24 cellular contexts compared by ENCODE assay signal in the genomic region with DNA sequence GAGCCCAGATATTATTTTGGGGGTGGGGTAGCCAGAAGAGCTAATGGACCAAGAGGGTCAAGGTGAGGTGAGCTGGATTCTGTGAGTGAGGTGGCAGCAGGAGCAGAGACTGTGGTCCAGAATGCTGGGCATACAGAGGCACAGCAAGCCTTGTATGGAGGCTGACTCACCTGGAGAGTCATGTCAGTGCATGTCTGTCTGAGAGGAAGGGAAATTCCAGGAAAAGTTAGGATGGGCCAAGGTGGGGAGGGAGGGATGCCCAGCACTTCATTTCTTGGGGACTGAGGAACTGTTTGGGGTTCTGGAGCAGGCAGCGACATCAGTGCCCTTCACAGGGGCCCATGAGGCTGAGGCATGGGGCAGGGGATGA. TPM values are rescaled to one million over a fixed set of nuclear protein-coding genes. Genes with fewer than 3 reads are reported as not detected.
DNase-seq lines count a peak whose midpoint lies in the region; ATAC-seq, FAIRE-seq and TF ChIP-seq lines count a peak whose summit lies in the region.
"Had no signal": no experiment of that assay in that cellular context is flagged by ENCODE, and none has a peak within 500 bp of the region (broad histone marks: within the 10 kb centered on the region; RNA-seq: fewer than 3 reads in every experiment).

No MANE protein-coding gene starts in this region.

- H3K4me1 ChIP-seq in A549: peaks cover 18% of the 10 kb centered on the region
- H3K4me1 ChIP-seq in RWPE2 (ENCODE audit: insufficient read depth, poor library complexity, severe bottlenecking): peaks cover 22% of the 10 kb centered on the region
- H3K4me1 ChIP-seq in esophagus squamous epithelium: peaks cover 11 to 43% (median 33%) of the 10 kb centered on the region in 3 donors
- H3K4me1 ChIP-seq in SJCRH30: no peaks in the 10 kb centered on the region

- H3K27ac ChIP-seq in A549 (peak overlapping the region; percentile 25 to 53; a peak in 3 of 6 replicates), RWPE2 (ENCODE audit: poor library complexity, severe bottlenecking) (peak overlapping the region; percentile 67), esophagus squamous epithelium (peak overlapping the region; percentile 12 to 51 (median 26)), SJCRH30 (no peak overlapping the region)
- H3K27ac ChIP-seq: ovary, Peyer's patch, tibial nerve had no signal

- intact Hi-C loops in esophagus squamous epithelium (cut with DNase I): no loop called here

- no peak for TF ChIP-seq RAD21 in A549 (conservative IDR thresholded peaks at IDR 0.05 in 1 of 2, IDR thresholded peaks at IDR 0.05 in 1 of 2)

- no peaks in the 10 kb centered on the region for H3K9me3 ChIP-seq in A549
- no peaks in the 10 kb centered on the region for H3K9me3 ChIP-seq in RWPE2 (ENCODE audit: severe bottlenecking)
- H3K9me3 ChIP-seq in esophagus squamous epithelium: no peaks in the 10 kb centered on the region
- no peaks in the 10 kb centered on the region for H3K9me3 ChIP-seq in SJCRH30 (replicated peaks)
- H3K9me3 ChIP-seq: ovary, Peyer's patch, tibial nerve had no signal

- ATAC-seq in A549 (peak; percentile 11 to 13; a peak in 3 of 6 replicates), RWPE2 (ENCODE audit: low read depth) (peak; percentile 95), HG02759 (IDR thresholded peaks at IDR 0.05; ENCODE audit: unreplicated experiment) (no peak)
- ATAC-seq: activated CD4-positive, alpha-beta T cell treated with anti-CD3 and anti-CD28 coated beads for 36 hours; naive thymus-derived CD8-positive, alpha-beta T cell had no signal

- TF ChIP-seq CTCF in A549 (IDR thresholded peaks at IDR 0.05) (no peak), RWPE2 (IDR thresholded peaks at IDR 0.05; ENCODE audit: poor library complexity, severe bottlenecking) (no peak), esophagus squamous epithelium (IDR thresholded peaks at IDR 0.05) (no peak)

- POLR2A ChIA-PET in A549 (lab: Yijun Ruan, JAX): no interaction called here

- no peak for TF ChIP-seq EP300 in A549 (IDR thresholded peaks at IDR 0.05)

- no peak overlapping the region for H3K4me2 ChIP-seq in A549

- no peak overlapping the region for H3K4me3 ChIP-seq in A549
- no peak overlapping the region for H3K4me3 ChIP-seq in RWPE2 (ENCODE audit: severe bottlenecking)
- H3K4me3 ChIP-seq in esophagus squamous epithelium: no peak overlapping the region
- no peak overlapping the region for H3K4me3 ChIP-seq in SJCRH30
- H3K4me3 ChIP-seq: ovary, Peyer's patch, tibial nerve had no signal

- DNase-seq in A549 (ENCODE audit: low read depth in 1 of 2, low spot score in 1 of 2) (no peak), ELR (ENCODE audit: low read depth) (peak; percentile 38), RWPE2 (ENCODE audit: low spot score) (no peak), esophagus squamous epithelium (lab: John Stamatoyannopoulos, UW) (no peak), amniotic stem cell (lab: John Stamatoyannopoulos, UW) (no peak), NCI-H1417 treated with DMSO at 0.1 percent for 48 hours (lab: John Stamatoyannopoulos, UW) (no peak), SJCRH30 (no peak)
- DNase-seq: activated CD4-positive, alpha-beta T cell treated with anti-CD3 and anti-CD28 coated beads for 36 hours; activated CD8-positive, alpha-beta memory T cell treated with anti-CD3 and anti-CD28 coated beads, Interleukin-2, amount 50 U/mL, for 4 hours; activated naive CD4-positive, alpha-beta T cell treated with anti-CD3 and anti-CD28 coated beads, Interleukin-2, amount 10 ng/mL, durations not matched to agents 7 days and 5 days; endodermal cell; hippocampal formation; islet precursor cell; mesendoderm; naive thymus-derived CD8-positive, alpha-beta T cell; NCI-H1694; NCI-H2227 treated with DMSO at 0.1 percent for 48 hours; ovary; Peyer's patch; stimulated activated naive CD4-positive, alpha-beta T cell treated with Interleukin-2 at 50 U/mL for 16 hours had no signal

- 89% methylated on average over 1 of the region's 1 CpG for WGBS in A549 (ENCODE audit: missing lambda C conversion rate)
- WGBS in esophagus squamous epithelium, 2 donors: 47 to 50% methylated on average over 1 of the region's 1 CpG

- CTCF ChIA-PET in A549 (lab: Yijun Ruan, JAX): interaction anchor here (1.0 to 6.6 kb wide), 4 partner anchors 11 to 41 kb away, joined by 4 to 58 read pairs (median 7); a partner anchor contains a TSS

- TF ChIP-seq POLR2A in A549 (IDR thresholded peaks at IDR 0.05; ENCODE audit: low read length) (no peak), esophagus squamous epithelium (IDR thresholded peaks at IDR 0.05) (no peak)

- FAIRE-seq in A549 (lab: Jason Lieb, UNC): no peak
- FAIRE-seq: colon, TTC549 had no signal

- H3K27me3 ChIP-seq in RWPE2 (ENCODE audit: insufficient read depth, poor library complexity, severe bottlenecking) (no peaks in the 10 kb centered on the region), esophagus squamous epithelium (no peaks in the 10 kb centered on the region), SJCRH30 (no peaks in the 10 kb centered on the region)
- H3K27me3 ChIP-seq: ovary, Peyer's patch, tibial nerve had no signal

- H3K36me3 ChIP-seq in RWPE2 (ENCODE audit: low read depth) (peaks cover 57% of the 10 kb centered on the region), esophagus squamous epithelium (peaks cover 3 to 92% (median 25%) of the 10 kb centered on the region in 3 donors), SJCRH30 (no peaks in the 10 kb centered on the region; the same call in 1 of the 2 replicates)
- H3K36me3 ChIP-seq: ovary had no signal

TF ChIP-seq in A549, 52 proteins besides CTCF, POLR2A, EP300 and RAD21:
- TF ChIP-seq, protein P1, sequence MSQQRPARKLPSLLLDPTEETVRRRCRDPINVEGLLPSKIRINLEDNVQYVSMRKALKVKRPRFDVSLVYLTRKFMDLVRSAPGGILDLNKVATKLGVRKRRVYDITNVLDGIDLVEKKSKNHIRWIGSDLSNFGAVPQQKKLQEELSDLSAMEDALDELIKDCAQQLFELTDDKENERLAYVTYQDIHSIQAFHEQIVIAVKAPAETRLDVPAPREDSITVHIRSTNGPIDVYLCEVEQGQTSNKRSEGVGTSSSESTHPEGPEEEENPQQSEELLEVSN (IDR thresholded peaks at IDR 0.05; ENCODE audit: borderline replicate concordance, low read depth): no peak
- TF ChIP-seq, protein P2, sequence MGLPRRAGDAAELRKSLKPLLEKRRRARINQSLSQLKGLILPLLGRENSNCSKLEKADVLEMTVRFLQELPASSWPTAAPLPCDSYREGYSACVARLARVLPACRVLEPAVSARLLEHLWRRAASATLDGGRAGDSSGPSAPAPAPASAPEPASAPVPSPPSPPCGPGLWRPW (IDR thresholded peaks at IDR 0.05): no peak
- TF ChIP-seq, protein P3, sequence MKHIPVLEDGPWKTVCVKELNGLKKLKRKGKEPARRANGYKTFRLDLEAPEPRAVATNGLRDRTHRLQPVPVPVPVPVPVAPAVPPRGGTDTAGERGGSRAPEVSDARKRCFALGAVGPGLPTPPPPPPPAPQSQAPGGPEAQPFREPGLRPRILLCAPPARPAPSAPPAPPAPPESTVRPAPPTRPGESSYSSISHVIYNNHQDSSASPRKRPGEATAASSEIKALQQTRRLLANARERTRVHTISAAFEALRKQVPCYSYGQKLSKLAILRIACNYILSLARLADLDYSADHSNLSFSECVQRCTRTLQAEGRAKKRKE (CRISPR knock-in tag; IDR thresholded peaks at IDR 0.05; ENCODE audit: low read depth): no peak
- TF ChIP-seq HOXA7 (CRISPR knock-in tag; IDR thresholded peaks at IDR 0.05): no peak
- no peak for TF ChIP-seq CHD2 (IDR thresholded peaks at IDR 0.05; ENCODE audit: low read length, partially characterized antibody)
- TF ChIP-seq NPAS2 (CRISPR knock-in tag; IDR thresholded peaks at IDR 0.05; ENCODE audit: borderline replicate concordance): no peak
- no peak for TF ChIP-seq FOSL2 (IDR thresholded peaks at IDR 0.05)
- TF ChIP-seq FOSL2 (CRISPR knock-in tag; IDR thresholded peaks at IDR 0.05): no peak
- TF ChIP-seq, protein P4, sequence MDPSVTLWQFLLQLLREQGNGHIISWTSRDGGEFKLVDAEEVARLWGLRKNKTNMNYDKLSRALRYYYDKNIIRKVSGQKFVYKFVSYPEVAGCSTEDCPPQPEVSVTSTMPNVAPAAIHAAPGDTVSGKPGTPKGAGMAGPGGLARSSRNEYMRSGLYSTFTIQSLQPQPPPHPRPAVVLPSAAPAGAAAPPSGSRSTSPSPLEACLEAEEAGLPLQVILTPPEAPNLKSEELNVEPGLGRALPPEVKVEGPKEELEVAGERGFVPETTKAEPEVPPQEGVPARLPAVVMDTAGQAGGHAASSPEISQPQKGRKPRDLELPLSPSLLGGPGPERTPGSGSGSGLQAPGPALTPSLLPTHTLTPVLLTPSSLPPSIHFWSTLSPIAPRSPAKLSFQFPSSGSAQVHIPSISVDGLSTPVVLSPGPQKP (IDR thresholded peaks at IDR 0.05; ENCODE audit: low read depth, low read length): no peak
- TF ChIP-seq MYC (IDR thresholded peaks at IDR 0.05; ENCODE audit: borderline replicate concordance, low read length): no peak
- TF ChIP-seq PHF8 (IDR thresholded peaks at IDR 0.05; ENCODE audit: borderline replicate concordance, low read depth): no peak

RNA-seq across cellular contexts. Expression of a gene that starts 21.1 kb away (rescaled TPM):
- polyA plus RNA-seq in A549 (2011; rRNA removed): 8.5 and 14.4 TPM in 2 replicates
- polyA plus RNA-seq in A549 (2012; cell fraction: cytosol; rRNA removed): 3.6 and 4.8 TPM in 2 replicates
- polyA plus RNA-seq in A549 (2012; cell fraction: nucleus; rRNA removed): 13.6 and 17.0 TPM in 2 replicates
- polyA plus RNA-seq in A549 (2017; fragmentation: RNase III; extraction: RNeasy Plus Mini Kit Qiagen cat#74134 plus additional on column Dnase treatment): 3.4 to 4.2 TPM (median 3.6 TPM) in 3 replicates
- polyA minus RNA-seq in A549 (2011; rRNA and poly(A)+ RNA removed): 48.9 and 52.8 TPM in 2 replicates
- total RNA-seq in esophagus squamous epithelium: 10 to 100 TPM in 2 of 4 donors, 1 to 10 TPM in 2; 6.2 to 28.0 (median 12.0) TPM
- 5.3 and 5.9 TPM in 2 replicates for total RNA-seq in SJCRH30 (2014; rRNA removed; shearing (Covaris generic))

RNA-seq across cellular contexts. Expression of a gene that starts 27.5 kb away (rescaled TPM):
- polyA plus RNA-seq in A549 (2011; rRNA removed) (5.2 and 5.4 TPM in 2 replicates), A549 (2017; fragmentation: RNase III; extraction: RNeasy Plus Mini Kit Qiagen cat#74134 plus additional on column Dnase treatment) (6.1 to 7.5 TPM (median 7.3 TPM) in 3 replicates)
- polyA plus RNA-seq in A549 (2012; cell fraction: cytosol; rRNA removed): 12.4 and 18.3 TPM in 2 replicates
- polyA plus RNA-seq in A549 (2012; cell fraction: nucleus; rRNA removed): 32.5 and 39.1 TPM in 2 replicates
- polyA minus RNA-seq in A549 (2011; rRNA and poly(A)+ RNA removed): 1.0 and 1.7 TPM in 2 replicates
- 1 to 10 TPM; 3.1 to 5.1 (median 4.2) TPM for total RNA-seq in esophagus squamous epithelium
- 44.9 and 46.1 TPM in 2 replicates for total RNA-seq in SJCRH30 (2014; rRNA removed; shearing (Covaris generic))

RNA-seq across cellular contexts. Expression of a gene that starts 53.0 kb away (rescaled TPM):
- polyA plus RNA-seq in A549 (2011; rRNA removed) (10.6 and 10.9 TPM in 2 replicates), A549 (2017; fragmentation: RNase III; extraction: RNeasy Plus Mini Kit Qiagen cat#74134 plus additional on column Dnase treatment) (19.1 to 20.2 TPM (median 19.2 TPM) in 3 replicates)
- 10.9 and 12.1 TPM in 2 replicates for polyA plus RNA-seq in A549 (2012; cell fraction: cytosol; rRNA removed)
- 9.5 and 9.6 TPM in 2 replicates for polyA plus RNA-seq in A549 (2012; cell fraction: nucleus; rRNA removed)
- polyA minus RNA-seq in A549 (2011; rRNA and poly(A)+ RNA removed): 8.8 and 12.3 TPM in 2 replicates
- 10 to 100 TPM in 1 of 4 donors, 1 to 10 TPM in 3; 5.4 to 13.5 (median 9.8) TPM for total RNA-seq in esophagus squamous epithelium
- total RNA-seq in SJCRH30 (2014; rRNA removed; shearing (Covaris generic)): 10.6 and 11.3 TPM in 2 replicates
